In genomic region chr19:36679455-36679854, GRCh38 we compare ENCODE assay signal across 27 cellular contexts.
"Had no signal": no experiment of that assay in that cellular context is flagged by ENCODE, and none has a peak within 500 bp of the region (broad histone marks: within the 10 kb centered on the region; RNA-seq: fewer than 3 reads in every experiment).

No MANE protein-coding gene starts in this region.

- ATAC-seq: stimulated activated effector memory CD8-positive, alpha-beta T cell treated with anti-CD3 and anti-CD28 coated beads, Interleukin-12 subunit alpha, Interleukin-12 subunit beta, amount 100 ng/mL, for 72 hours; stimulated activated memory B cell treated with anti-CD40 and anti-IgM and Interleukin-4, amounts not matched to agents 10 μg/mL and 1 μg/mL and 100 μg/mL, for 72 hours; stimulated activated naive B cell treated with anti-CD40 and anti-IgM and Interleukin-4, amounts not matched to agents 10 μg/mL and 1 μg/mL and 100 μg/mL, for 72 hours; stimulated activated naive CD8-positive, alpha-beta T cell treated with anti-CD3 and anti-CD28 coated beads, Interleukin-15, amount 100 ng/mL, for 72 hours; stimulated activated naive CD8-positive, alpha-beta T cell treated with anti-CD3 and anti-CD28 coated beads, Interleukin-15, Interleukin-2, amounts not matched to agents 100 U/mL and 50 U/mL, for 24 hours; upper lobe of right lung had no signal

- H3K4me3 ChIP-seq: stomach, suprapubic skin, testis, thoracic aorta, thyroid gland, tibial artery, tibial nerve, transverse colon, upper lobe of left lung, upper lobe of right lung, uterus, vagina had no signal

- H3K9me3 ChIP-seq: testis, thyroid gland had no signal

- H3K27ac ChIP-seq: stomach, suprapubic skin, testis, thoracic aorta, thyroid gland, tibial artery, tibial nerve, transverse colon, upper lobe of left lung, upper lobe of right lung, uterus, vagina had no signal

- DNase-seq: stimulated activated CD4-positive, alpha-beta T cell treated with anti-CD3 and anti-CD28 coated beads, Interleukin-2, amount 100 ng/mL, for 48 hours; stimulated activated CD4-positive, alpha-beta T cell treated with anti-CD3 and anti-CD28 coated beads, Interleukin-4, amount 100 ng/mL, for 1 hour; stimulated activated CD4-positive, alpha-beta T cell treated with anti-CD3 and anti-CD28 coated beads, Interleukin-4, amount 100 ng/mL, for 24 hours; stimulated activated CD4-positive, alpha-beta T cell treated with anti-CD3 and anti-CD28 coated beads, Interleukin-4, amount 100 ng/mL, for 4 hours; stimulated activated CD8-positive, alpha-beta memory T cell treated with anti-CD3 and anti-CD28 coated beads, Interleukin-4, amount 100 ng/mL, for 48 hours; stimulated activated naive B cell treated with anti-CD40 and anti-IgM and Interleukin-4, amounts not matched to agents 10 μg/mL and 1 μg/mL and 100 μg/mL, for 72 hours; stimulated activated naive CD4-positive, alpha-beta T cell; stimulated activated naive CD4-positive, alpha-beta T cell treated with Interleukin-2 at 50 U/mL for 16 hours; stimulated activated naive CD8-positive, alpha-beta T cell treated with anti-CD3 and anti-CD28 coated beads, Interleukin-15, amount 100 ng/mL, for 72 hours; stimulated activated naive CD8-positive, alpha-beta T cell treated with anti-CD3 and anti-CD28 coated beads, Interleukin-15, Interleukin-2, amounts not matched to agents 100 U/mL and 50 U/mL, for 24 hours; stomach; substantia nigra; testis; thyroid gland; tibial artery; transverse colon; trophoblast cell; upper lobe of left lung; upper lobe of right lung; uterus had no signal

- H3K36me3 ChIP-seq: uterus had no signal

- FAIRE-seq: urothelium cell line had no signal

- H3K4me1 ChIP-seq: stomach, suprapubic skin, testis, thyroid gland, tibial artery, tibial nerve, transverse colon, upper lobe of left lung, upper lobe of right lung, uterus, vagina had no signal

- H3K27me3 ChIP-seq: stomach, suprapubic skin, testis, thyroid gland, tibial artery, tibial nerve, transverse colon, upper lobe of left lung, upper lobe of right lung, uterus, vagina had no signal
